Comparison of ENCODE assay signal across 17 cellular contexts in genomic region chr11:62088331-62088933, GRCh38.
"Had no signal": no experiment of that assay in that cellular context is flagged by ENCODE, and none has a peak within 500 bp of the region (broad histone marks: within the 10 kb centered on the region; RNA-seq: fewer than 3 reads in every experiment).

No MANE protein-coding gene starts in this region.

- H3K4me1 ChIP-seq: right atrium auricular region, tibial artery, uterus had no signal

- H3K4me1 Mint-ChIP-seq: activated T-helper 17 cell treated with anti-CD3 and anti-CD28 coated beads, Interleukin-2, amount 50 U/mL, for 72 hours; naive thymus-derived CD8-positive, alpha-beta T cell; stimulated activated memory B cell treated with anti-CD40 and anti-IgM and Interleukin-4, amounts not matched to agents 10 μg/mL and 1 μg/mL and 100 μg/mL, for 72 hours; WTC11 had no signal

- H3K27ac Mint-ChIP-seq: activated naive CD4-positive, alpha-beta T cell treated with anti-CD3 and anti-CD28 coated beads for 36 hours; activated T-helper 17 cell treated with anti-CD3 and anti-CD28 coated beads, Interleukin-2, amount 50 U/mL, for 72 hours; naive thymus-derived CD8-positive, alpha-beta T cell; stimulated activated memory B cell treated with anti-CD40 and anti-IgM and Interleukin-4, amounts not matched to agents 10 μg/mL and 1 μg/mL and 100 μg/mL, for 72 hours; WTC11 had no signal

- H3K27me3 ChIP-seq: right atrium auricular region, tibial artery, uterus had no signal

- H3K4me2 ChIP-seq: smooth muscle cell had no signal

- H3K36me3 Mint-ChIP-seq: stimulated activated memory B cell treated with anti-CD40 and anti-IgM and Interleukin-4, amounts not matched to agents 10 μg/mL and 1 μg/mL and 100 μg/mL, for 72 hours had no signal

- H3K9me3 ChIP-seq: tibial artery, uterus had no signal

- DNase-seq: activated CD4-positive, alpha-beta T cell treated with anti-CD3 and anti-CD28 coated beads for 48 hours; activated CD8-positive, alpha-beta memory T cell treated with anti-CD3 and anti-CD28 coated beads for 24 hours; activated naive CD4-positive, alpha-beta T cell treated with anti-CD3 and anti-CD28 coated beads for 36 hours; activated T-cell treated with anti-CD3 and anti-CD28 coated beads for 4 hours; central memory CD4-positive, alpha-beta T cell; glutamatergic neuron; left colon; mucosa of descending colon; naive thymus-derived CD8-positive, alpha-beta T cell; tibial artery; uterus had no signal

- H3K9me3 Mint-ChIP-seq: activated T-helper 17 cell treated with anti-CD3 and anti-CD28 coated beads, Interleukin-2, amount 50 U/mL, for 72 hours; stimulated activated memory B cell treated with anti-CD40 and anti-IgM and Interleukin-4, amounts not matched to agents 10 μg/mL and 1 μg/mL and 100 μg/mL, for 72 hours had no signal

- H3K36me3 ChIP-seq: right atrium auricular region, tibial artery, uterus had no signal

- H3K4me3 ChIP-seq: mucosa of descending colon, right atrium auricular region, smooth muscle cell, tibial artery, uterus had no signal

- H3K27me3 Mint-ChIP-seq: activated T-helper 17 cell treated with anti-CD3 and anti-CD28 coated beads, Interleukin-2, amount 50 U/mL, for 72 hours had no signal

- H3K27ac ChIP-seq: right atrium auricular region, tibial artery, uterus had no signal

- H3K4me3 Mint-ChIP-seq: activated naive CD4-positive, alpha-beta T cell treated with anti-CD3 and anti-CD28 coated beads for 36 hours; activated T-helper 17 cell treated with anti-CD3 and anti-CD28 coated beads, Interleukin-2, amount 50 U/mL, for 72 hours; naive thymus-derived CD8-positive, alpha-beta T cell; stimulated activated memory B cell treated with anti-CD40 and anti-IgM and Interleukin-4, amounts not matched to agents 10 μg/mL and 1 μg/mL and 100 μg/mL, for 72 hours; WTC11 had no signal

- ATAC-seq: activated T-helper 17 cell treated with anti-CD3 and anti-CD28 coated beads, Interleukin-2, amount 50 U/mL, for 72 hours; esophagus mucosa; left colon; mucosa of descending colon; naive thymus-derived CD8-positive, alpha-beta T cell; stimulated activated memory B cell treated with anti-CD40 and anti-IgM and Interleukin-4, amounts not matched to agents 10 μg/mL and 1 μg/mL and 100 μg/mL, for 72 hours; WTC11 had no signal
